14 cellular contexts compared by ENCODE assay signal in the genomic region with DNA sequence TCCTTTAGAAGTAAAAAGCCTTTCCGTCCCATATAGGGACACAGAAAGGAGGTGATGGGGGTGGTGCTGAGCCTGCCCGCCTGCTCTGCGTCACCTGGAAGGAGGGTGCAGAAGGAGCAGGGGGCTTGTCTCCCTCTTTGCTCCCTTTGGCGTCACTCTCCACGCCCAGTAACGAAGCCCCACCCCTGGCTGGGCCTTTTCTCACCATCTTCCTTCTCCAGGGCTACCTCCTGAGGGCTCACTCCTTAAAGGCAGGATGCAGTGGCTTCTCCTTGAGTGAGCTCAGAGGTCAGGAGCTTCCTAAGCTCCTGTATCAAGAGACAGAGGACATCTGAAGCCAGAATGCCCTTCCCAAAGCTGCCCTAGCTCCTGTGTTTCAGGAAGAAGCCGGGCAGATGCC.
"Had no signal": no experiment of that assay in that cellular context is flagged by ENCODE, and none has a peak within 500 bp of the region (broad histone marks: within the 10 kb centered on the region; RNA-seq: fewer than 3 reads in every experiment).

No MANE protein-coding gene starts in this region.

- H3K4me2 ChIP-seq: neural progenitor cell had no signal

- ATAC-seq: left ventricle myocardium superior; naive thymus-derived CD4-positive, alpha-beta T cell; stimulated activated memory B cell treated with anti-CD40 and anti-IgM and Interleukin-4, amounts not matched to agents 10 μg/mL and 1 μg/mL and 100 μg/mL, for 72 hours had no signal

- DNase-seq: head of caudate nucleus; left ventricle myocardium superior; naive thymus-derived CD4-positive, alpha-beta T cell; ovary; sigmoid colon; stimulated activated CD4-positive, alpha-beta T cell treated with anti-CD3 and anti-CD28 coated beads, Interleukin-4, amount 100 ng/mL, for 4 hours; T-helper 2 cell; thyroid gland; WERI-Rb-1 had no signal

- H3K4me3 ChIP-seq: cardiac muscle cell, neural progenitor cell, ovary, sigmoid colon, thyroid gland had no signal

- H3K27ac Mint-ChIP-seq: activated naive CD8-positive, alpha-beta T cell; memory B cell; naive thymus-derived CD4-positive, alpha-beta T cell; neural progenitor cell; stimulated activated memory B cell treated with anti-CD40 and anti-IgM and Interleukin-4, amounts not matched to agents 10 μg/mL and 1 μg/mL and 100 μg/mL, for 72 hours had no signal

- H3K36me3 Mint-ChIP-seq: memory B cell; neural progenitor cell; stimulated activated memory B cell treated with anti-CD40 and anti-IgM and Interleukin-4, amounts not matched to agents 10 μg/mL and 1 μg/mL and 100 μg/mL, for 72 hours had no signal

- H2AFZ ChIP-seq: neural progenitor cell had no signal

- H3K27ac ChIP-seq: cardiac muscle cell, neural progenitor cell, ovary, thyroid gland, WERI-Rb-1 had no signal

- H3K4me1 Mint-ChIP-seq: memory B cell; stimulated activated memory B cell treated with anti-CD40 and anti-IgM and Interleukin-4, amounts not matched to agents 10 μg/mL and 1 μg/mL and 100 μg/mL, for 72 hours had no signal

- H3K36me3 ChIP-seq: cardiac muscle cell, neural progenitor cell, ovary, sigmoid colon, thyroid gland, WERI-Rb-1 had no signal

- H3K9me3 Mint-ChIP-seq: memory B cell; naive thymus-derived CD4-positive, alpha-beta T cell; neural progenitor cell; stimulated activated memory B cell treated with anti-CD40 and anti-IgM and Interleukin-4, amounts not matched to agents 10 μg/mL and 1 μg/mL and 100 μg/mL, for 72 hours had no signal

- H3K4me3 Mint-ChIP-seq: activated naive CD8-positive, alpha-beta T cell; memory B cell; naive thymus-derived CD4-positive, alpha-beta T cell; neural progenitor cell; stimulated activated memory B cell treated with anti-CD40 and anti-IgM and Interleukin-4, amounts not matched to agents 10 μg/mL and 1 μg/mL and 100 μg/mL, for 72 hours had no signal

- H3K9ac ChIP-seq: neural progenitor cell had no signal

- H3K27me3 Mint-ChIP-seq: activated naive CD8-positive, alpha-beta T cell; memory B cell; naive thymus-derived CD4-positive, alpha-beta T cell; stimulated activated memory B cell treated with anti-CD40 and anti-IgM and Interleukin-4, amounts not matched to agents 10 μg/mL and 1 μg/mL and 100 μg/mL, for 72 hours had no signal

- H3K27me3 ChIP-seq: cardiac muscle cell, neural progenitor cell, ovary, sigmoid colon, thyroid gland had no signal

- H3K9me3 ChIP-seq: ovary, sigmoid colon, thyroid gland had no signal
